ENCODE assay signal across 19 cellular contexts in genomic region chr11:72030428-72031045, GRCh38. TPM values are rescaled to one million over a fixed set of nuclear protein-coding genes. Genes with fewer than 3 reads are reported as not detected.
DNase-seq lines count a peak whose midpoint lies in the region; ATAC-seq and TF ChIP-seq lines count a peak whose summit lies in the region.
"Had no signal": no experiment of that assay in that cellular context is flagged by ENCODE, and none has a peak within 500 bp of the region (broad histone marks: within the 10 kb centered on the region; RNA-seq: fewer than 3 reads in every experiment).

No MANE protein-coding gene starts in this region.

- no peak for DNase-seq in CD4-positive, alpha-beta memory T cell
- DNase-seq in HFFc6 = no peak
- DNase-seq in immature natural killer cell = no peak
- no peak for DNase-seq in progenitor cell of endocrine pancreas (ENCODE audit: low spot score, unreplicated experiment)
- no peak for DNase-seq in endodermal cell
- DNase-seq in effector CD4-positive, alpha-beta T cell = no peak
- DNase-seq: activated T-cell treated with anti-CD3 and anti-CD28 coated beads, Interleukin-2, amount 50 U/mL, for 1 hour; foreskin keratinocyte; kidney; mesendoderm; NCI-H1092 treated with DMSO at 0.1 percent for 48 hours; NCI-H2107; NCI-H69; right cardiac atrium; stimulated activated CD4-positive, alpha-beta T cell treated with anti-CD3 and anti-CD28 coated beads, Interleukin-15, amount 100 ng/mL, for 24 hours; trophoblast cell had no signal

- peak overlapping the region; percentile 27 to 90 (median 73) for H3K27ac Mint-ChIP-seq in CD4-positive, alpha-beta memory T cell
- H3K27ac Mint-ChIP-seq in HFFc6 (peak overlapping the region; percentile 13; the same call in 1 of the 2 replicates), immature natural killer cell (peak overlapping the region in 5 of 6 donors; percentile 5 to 65 (median 43)), progenitor cell of endocrine pancreas (peak overlapping the region; percentile 52), endodermal cell (no peak overlapping the region)

- peaks cover 29 to 64% of the 10 kb centered on the region in 2 donors for H3K36me3 Mint-ChIP-seq in CD4-positive, alpha-beta memory T cell
- H3K36me3 Mint-ChIP-seq in HFFc6 (ENCODE audit: low read depth) (peaks cover 22% of the 10 kb centered on the region), immature natural killer cell (peaks cover 0 to 13% (median under 1%) of the 10 kb centered on the region in 3 donors), progenitor cell of endocrine pancreas (ENCODE audit: insufficient read depth) (peaks cover 8% of the 10 kb centered on the region), endodermal cell (ENCODE audit: low read depth) (peaks cover 36% of the 10 kb centered on the region)

- H3K9me3 Mint-ChIP-seq in CD4-positive, alpha-beta memory T cell = no peaks in the 10 kb centered on the region
- no peaks in the 10 kb centered on the region for H3K9me3 Mint-ChIP-seq in HFFc6
- no peaks in the 10 kb centered on the region for H3K9me3 Mint-ChIP-seq in immature natural killer cell
- no peaks in the 10 kb centered on the region for H3K9me3 Mint-ChIP-seq in progenitor cell of endocrine pancreas (ENCODE audit: low read depth)
- no peaks in the 10 kb centered on the region for H3K9me3 Mint-ChIP-seq in endodermal cell

- intact Hi-C loops in CD4-positive, alpha-beta memory T cell (cut with micrococcal nuclease) = no loop called here

- no CpG with 5 or more reads among the region's 1 CpG for whole genome bisulfite sequencing in endodermal cell (ENCODE audit: insufficient coverage in 1 of 2, insufficient read length in 1 of 2), 2 experiments

- no peak overlapping the region for H3K9ac ChIP-seq in endodermal cell (ENCODE audit: extremely low read depth, low read length, poor library complexity, severe bottlenecking)
- H3K9ac ChIP-seq: KMS-11 had no signal

- H3K27me3 ChIP-seq in CD4-positive, alpha-beta memory T cell (ENCODE audit: insufficient read depth, low read length) = no peaks in the 10 kb centered on the region
- H3K27me3 ChIP-seq in endodermal cell (ENCODE audit: control insufficient read depth, insufficient read depth, low read length, poor library complexity, severe bottlenecking) = no peaks in the 10 kb centered on the region
- H3K27me3 ChIP-seq: foreskin keratinocyte had no signal

- H3K4me1 ChIP-seq in CD4-positive, alpha-beta memory T cell (ENCODE audit: insufficient read depth, low read length) = peaks cover 55% of the 10 kb centered on the region
- no peaks in the 10 kb centered on the region for H3K4me1 ChIP-seq in endodermal cell (ENCODE audit: control insufficient read depth, insufficient read depth, low read length)
- H3K4me1 ChIP-seq: foreskin keratinocyte had no signal

- H3K4me1 Mint-ChIP-seq in CD4-positive, alpha-beta memory T cell = peaks cover 27 to 56% (median 45%) of the 10 kb centered on the region in 4 donors
- H3K4me1 Mint-ChIP-seq in HFFc6 (ENCODE audit: low read depth) (peaks cover 43% of the 10 kb centered on the region), immature natural killer cell (peaks cover 23 to 62% of the 10 kb centered on the region in 2 donors), progenitor cell of endocrine pancreas (ENCODE audit: low read depth) (peaks cover 2% of the 10 kb centered on the region), endodermal cell (peaks cover 8% of the 10 kb centered on the region)

- peaks cover 48% of the 10 kb centered on the region for H3K36me3 ChIP-seq in CD4-positive, alpha-beta memory T cell (ENCODE audit: insufficient read depth, low read length)
- peaks cover 51% of the 10 kb centered on the region for H3K36me3 ChIP-seq in endodermal cell (ENCODE audit: control insufficient read depth, insufficient read depth, low read length)

- H3K27me3 Mint-ChIP-seq in CD4-positive, alpha-beta memory T cell = no peaks in the 10 kb centered on the region
- no peaks in the 10 kb centered on the region for H3K27me3 Mint-ChIP-seq in HFFc6 (ENCODE audit: insufficient read depth)
- peaks cover 0 to under 1% (median 0%) of the 10 kb centered on the region in 3 donors for H3K27me3 Mint-ChIP-seq in immature natural killer cell (ENCODE audit: low read depth in 3 of 3)
- no peaks in the 10 kb centered on the region for H3K27me3 Mint-ChIP-seq in progenitor cell of endocrine pancreas
- no peaks in the 10 kb centered on the region for H3K27me3 Mint-ChIP-seq in endodermal cell (ENCODE audit: insufficient read depth)

- no peak overlapping the region for H3K4me3 ChIP-seq in CD4-positive, alpha-beta memory T cell (ENCODE audit: low read length in 2 of 2)
- no peak overlapping the region for H3K4me3 ChIP-seq in endodermal cell (ENCODE audit: low read length)

- CTCF ChIA-PET in CD4-positive, alpha-beta memory T cell (lab: Charles Lee; ENCODE audit: partially characterized antibody) = interaction anchor here (0.9 to 17.1 kb wide), 5 partner anchors 8 to 115 kb away, joined by 3 to 352 read pairs (median 24); no protein-coding TSS in a partner anchor

- no peaks in the 10 kb centered on the region for H3K9me3 ChIP-seq in CD4-positive, alpha-beta memory T cell (ENCODE audit: control insufficient read depth in 1 of 2, low read length in 2 of 2)
- H3K9me3 ChIP-seq in endodermal cell (ENCODE audit: control insufficient read depth, low read length) = no peaks in the 10 kb centered on the region

- POLR2A ChIA-PET in CD4-positive, alpha-beta memory T cell (lab: Charles Lee; ENCODE audit: partially characterized antibody) = interaction anchor here (1.0 to 5.5 kb wide), 4 partner anchors 9 to 82 kb away, joined by 3 to 42 read pairs (median 10); partner anchors contain the start of gene ANAPC15

- H3K27ac ChIP-seq in CD4-positive, alpha-beta memory T cell (ENCODE audit: low read depth, low read length) = no peak overlapping the region
- no peak overlapping the region for H3K27ac ChIP-seq in endodermal cell (ENCODE audit: low read depth, low read length)
- H3K27ac ChIP-seq: epithelial cell of prostate, foreskin keratinocyte, KMS-11 had no signal

- H3K4me3 Mint-ChIP-seq in CD4-positive, alpha-beta memory T cell = peak overlapping the region in 2 of 8 donors; percentile 2 to 16
- H3K4me3 Mint-ChIP-seq in HFFc6 (no peak overlapping the region), immature natural killer cell (no peak overlapping the region), progenitor cell of endocrine pancreas (ENCODE audit: low read depth) (no peak overlapping the region), endodermal cell (no peak overlapping the region)

- ATAC-seq in HG03095 (IDR thresholded peaks at IDR 0.05; ENCODE audit: unreplicated experiment) = no peak
- ATAC-seq: foreskin keratinocyte, right cardiac atrium had no signal

- no peak for TF ChIP-seq CTCF in HFFc6 (IDR thresholded peaks at IDR 0.05)
- TF ChIP-seq CTCF in progenitor cell of endocrine pancreas (IDR thresholded peaks at IDR 0.05; ENCODE audit: unreplicated experiment) = no peak
- TF ChIP-seq CTCF in endodermal cell (conservative IDR thresholded peaks at IDR 0.05) = no peak

RNA-seq across cellular contexts. Expression of gene IL18BP, which starts 31.8 kb away (rescaled TPM):
- total RNA-seq in CD4-positive, alpha-beta memory T cell = 10 to 100 TPM; 21.4 to 26.2 TPM
- polyA plus RNA-seq in CD4-positive, alpha-beta memory T cell = 10 to 100 TPM; 13.8 to 19.7 TPM
- total RNA-seq in HFFc6 (2021; fragmentation: NEBNext Ultra II Directional; extraction: Animal tissue kit (Norgen Biotek cat#: 25700)) = 1 to 10 TPM; 1.5 to 2.3 (median 1.8) TPM
- polyA plus RNA-seq in immature natural killer cell = 10 to 100 TPM in 1 of 3 donors, 1 to 10 TPM in 2; 6.0 to 22.6 (median 8.6) TPM
- total RNA-seq in progenitor cell of endocrine pancreas = 19.8 and 20.1 TPM in 2 replicates
- 10 to 100 TPM; 10.8 to 13.0 TPM for total RNA-seq in endodermal cell
- 7.2 TPM for polyA plus RNA-seq in endodermal cell (2013, experiment 1 of 2)
- polyA plus RNA-seq in endodermal cell (2013, experiment 2 of 2) = 7.8 TPM

RNA-seq across cellular contexts. Expression of gene NUMA1, which starts 49.8 kb away (rescaled TPM):
- total RNA-seq in CD4-positive, alpha-beta memory T cell = 100 to 1,000 TPM; 376 to 380 TPM
- polyA plus RNA-seq in CD4-positive, alpha-beta memory T cell = 100 to 1,000 TPM in 1 of 2 donors, 1 to 10 TPM in 1; 4.0 to 100 TPM
- 100 to 1,000 TPM; 127 to 148 (median 137) TPM for total RNA-seq in HFFc6 (2021; fragmentation: NEBNext Ultra II Directional; extraction: Animal tissue kit (Norgen Biotek cat#: 25700))
- polyA plus RNA-seq in immature natural killer cell = 10 to 100 TPM in 2 of 3 donors, 1 to 10 TPM in 1; 2.7 to 92.5 (median 10.5) TPM
- total RNA-seq in progenitor cell of endocrine pancreas (238 and 255 TPM in 2 replicates), endodermal cell (100 to 1,000 TPM; 130 to 132 TPM)
- 181 TPM for polyA plus RNA-seq in endodermal cell (2013, experiment 1 of 2)
- 168 TPM for polyA plus RNA-seq in endodermal cell (2013, experiment 2 of 2)

RNA-seq across cellular contexts. Expression of gene LRRC51, which starts 50.1 kb away (rescaled TPM):
- total RNA-seq in CD4-positive, alpha-beta memory T cell = 1 to 10 TPM; 4.2 to 4.5 TPM
- polyA plus RNA-seq in CD4-positive, alpha-beta memory T cell = 1 to 10 TPM; 4.0 to 5.3 TPM
- total RNA-seq in HFFc6 (2021; fragmentation: NEBNext Ultra II Directional; extraction: Animal tissue kit (Norgen Biotek cat#: 25700)) = 10 to 100 TPM in 1 of 6 experiments, 1 to 10 TPM in 5; 7.4 to 12.4 (median 8.5) TPM
- 1 to 10 TPM in 2 of 3 donors, not detected in 1; 3.4 to 4.7 TPM for polyA plus RNA-seq in immature natural killer cell
- total RNA-seq in progenitor cell of endocrine pancreas (12.4 and 14.9 TPM in 2 replicates), endodermal cell (1 to 10 TPM; 8.0 to 9.5 TPM)
- polyA plus RNA-seq in endodermal cell (2013, experiment 1 of 2) = 4.5 TPM
- 9.0 TPM for polyA plus RNA-seq in endodermal cell (2013, experiment 2 of 2)
